In genomic region chr1:52920791-52921291, GRCh38 we compare ENCODE assay signal across 7 cellular contexts. TPM values are rescaled to one million over a fixed set of nuclear protein-coding genes. Genes with fewer than 3 reads are reported as not detected.
DNase-seq lines count a peak whose midpoint lies in the region; ATAC-seq and TF ChIP-seq lines count a peak whose summit lies in the region.

No MANE protein-coding gene starts in this region.

- DNase-seq in HL-60 (ENCODE audit: low read depth in 1 of 2, low spot score in 1 of 2) (no peak), breast epithelium (ENCODE audit: low spot score in 2 of 2) (peak in 1 of 2 donors; percentile 34), kidney epithelial cell (ENCODE audit: low read depth) (no peak), SK-N-DZ (ENCODE audit: low spot score) (no peak), GOT3 (lab: John Stamatoyannopoulos, UW) (no peak)

- ATAC-seq in GM21576 (IDR thresholded peaks at IDR 0.05; ENCODE audit: unreplicated experiment) = no peak

- no peak overlapping the region for H3K27ac ChIP-seq in HL-60 (replicated peaks)
- H3K27ac ChIP-seq in breast epithelium = peak overlapping the region; percentile 90 to 94
- H3K27ac ChIP-seq in subcutaneous abdominal adipose tissue (ENCODE audit: low read depth, low read length) = peak overlapping the region; percentile 76

- H3K9me3 ChIP-seq in breast epithelium = no peaks in the 10 kb centered on the region
- no peaks in the 10 kb centered on the region for H3K9me3 ChIP-seq in subcutaneous abdominal adipose tissue (ENCODE audit: control insufficient read depth in 5 of 5, low read length in 5 of 5)

- peak overlapping the region in 4 of 5 donors; percentile 70 to 86 (median 77) for H3K9ac ChIP-seq in subcutaneous abdominal adipose tissue (ENCODE audit: low read length in 5 of 5)

- no peak for TF ChIP-seq POLR2A in breast epithelium (IDR thresholded peaks at IDR 0.05)

- H3K4me3 ChIP-seq in HL-60 (replicated peaks; ENCODE audit: insufficient read depth, low read length) = peak overlapping the region; percentile 41
- peak overlapping the region; percentile 61 to 87 (median 86) for H3K4me3 ChIP-seq in breast epithelium
- H3K4me3 ChIP-seq in kidney epithelial cell (ENCODE audit: low read depth, low read length) = peak overlapping the region; percentile 56
- H3K4me3 ChIP-seq in subcutaneous abdominal adipose tissue (ENCODE audit: low read depth in 1 of 5, low read length in 5 of 5) = peak overlapping the region; percentile 73 to 86 (median 76)

- H3K4me1 ChIP-seq in breast epithelium = no peaks in the 10 kb centered on the region
- H3K4me1 ChIP-seq in subcutaneous abdominal adipose tissue (ENCODE audit: control insufficient read depth in 5 of 5, insufficient read depth in 5 of 5, low read length in 5 of 5) = peaks cover 4 to 43% (median 35%) of the 10 kb centered on the region in 5 donors

- TF ChIP-seq CTCF in HL-60 (IDR thresholded peaks at IDR 0.05; ENCODE audit: insufficient read depth, low read length) (no peak), breast epithelium (IDR thresholded peaks at IDR 0.05) (no peak), kidney epithelial cell (IDR thresholded peaks at IDR 0.05; ENCODE audit: insufficient read depth, low read length, poor library complexity, severe bottlenecking) (no peak)

- H3K36me3 ChIP-seq in breast epithelium (no peaks in the 10 kb centered on the region), kidney epithelial cell (ENCODE audit: control insufficient read depth, insufficient read depth, low read length) (peaks cover 1% of the 10 kb centered on the region), subcutaneous abdominal adipose tissue (ENCODE audit: control insufficient read depth in 5 of 5, insufficient read depth in 5 of 5, low read length in 5 of 5) (no peaks in the 10 kb centered on the region)

- intact Hi-C loops in breast epithelium (cut with DNase I; ENCODE audit: low total_unique reads) = no loop called here

- H3K27me3 ChIP-seq in HL-60 (ENCODE audit: insufficient read depth, poor library complexity, severe bottlenecking) (no peaks in the 10 kb centered on the region), breast epithelium (no peaks in the 10 kb centered on the region), kidney epithelial cell (ENCODE audit: control insufficient read depth, insufficient read depth, low read length) (no peaks in the 10 kb centered on the region), subcutaneous abdominal adipose tissue (ENCODE audit: control insufficient read depth in 5 of 5, insufficient read depth in 4 of 5, low read length in 5 of 5) (no peaks in the 10 kb centered on the region)

RNA-seq across cellular contexts. Expression of gene ECHDC2, which starts 0.7 kb away (rescaled TPM):
- total RNA-seq in breast epithelium (100 to 1,000 TPM; 157 to 202 (median 182) TPM), kidney epithelial cell (39.1 and 50.8 TPM in 2 replicates)
- 0.24 and 0.61 TPM in 2 replicates for polyA plus RNA-seq in SK-N-DZ (2014; cell fraction: cytosol; rRNA removed)
- polyA plus RNA-seq in SK-N-DZ (2014; cell fraction: nucleus; rRNA removed) = 0.60 and 1.1 TPM in 2 replicates

RNA-seq across cellular contexts. Expression of gene SCP2, which starts 6.2 kb away (rescaled TPM):
- 100 to 1,000 TPM in 2 of 3 donors, 10 to 100 TPM in 1; 97.3 to 144 (median 139) TPM for total RNA-seq in breast epithelium
- 49.2 and 63.8 TPM in 2 replicates for total RNA-seq in kidney epithelial cell
- polyA plus RNA-seq in SK-N-DZ (2014; cell fraction: cytosol; rRNA removed) = 68.7 and 81.5 TPM in 2 replicates
- polyA plus RNA-seq in SK-N-DZ (2014; cell fraction: nucleus; rRNA removed) = 31.5 and 43.3 TPM in 2 replicates
